ENCODE assay signal across 2 cellular contexts in the genomic region with DNA sequence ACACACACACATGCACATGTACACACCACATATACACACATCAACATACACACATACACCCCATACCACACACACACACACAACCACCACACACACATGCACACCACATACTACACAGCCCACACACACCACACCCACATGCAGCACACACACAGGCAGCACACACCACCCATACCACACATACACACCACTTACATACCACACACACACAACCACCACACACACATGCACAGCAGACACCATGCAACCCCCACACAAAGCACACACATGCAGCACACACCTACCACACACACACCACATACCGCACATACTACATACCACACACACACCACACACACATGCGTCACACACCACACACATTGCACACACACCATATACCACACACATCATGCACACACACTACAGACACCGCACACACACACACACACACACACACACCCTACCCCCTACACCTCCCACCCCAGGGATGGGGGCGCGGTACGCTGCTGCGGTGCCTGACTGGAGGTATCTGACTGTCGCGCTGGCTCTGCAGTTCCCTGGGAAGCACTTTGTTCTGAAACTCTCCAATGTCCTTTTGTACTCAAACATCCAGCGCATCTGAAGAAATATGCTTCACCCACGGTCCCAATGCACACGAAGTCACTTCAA.
A peak's percentile ranks its signal among the peaks of the same experiment; 100 is the strongest.
TF ChIP-seq lines count a peak whose summit lies in the region.

No MANE protein-coding gene starts in this region.

TF ChIP-seq in HEK293T, 16 proteins besides CTCF, POLR2A, EP300 and RAD21:
- no peak for TF ChIP-seq SP1 (IDR thresholded peaks at IDR 0.05)
- no peak for TF ChIP-seq FOXA1 (IDR thresholded peaks at IDR 0.05)
- TF ChIP-seq SUZ12 (IDR thresholded peaks at IDR 0.05) = no peak
- TF ChIP-seq HDGF (IDR thresholded peaks at IDR 0.05; ENCODE audit: borderline replicate concordance) = no peak
- TF ChIP-seq LEF1 (IDR thresholded peaks at IDR 0.05; ENCODE audit: borderline replicate concordance) = no peak
- TF ChIP-seq, protein P1, sequence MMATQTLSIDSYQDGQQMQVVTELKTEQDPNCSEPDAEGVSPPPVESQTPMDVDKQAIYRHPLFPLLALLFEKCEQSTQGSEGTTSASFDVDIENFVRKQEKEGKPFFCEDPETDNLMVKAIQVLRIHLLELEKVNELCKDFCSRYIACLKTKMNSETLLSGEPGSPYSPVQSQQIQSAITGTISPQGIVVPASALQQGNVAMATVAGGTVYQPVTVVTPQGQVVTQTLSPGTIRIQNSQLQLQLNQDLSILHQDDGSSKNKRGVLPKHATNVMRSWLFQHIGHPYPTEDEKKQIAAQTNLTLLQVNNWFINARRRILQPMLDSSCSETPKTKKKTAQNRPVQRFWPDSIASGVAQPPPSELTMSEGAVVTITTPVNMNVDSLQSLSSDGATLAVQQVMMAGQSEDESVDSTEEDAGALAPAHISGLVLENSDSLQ (IDR thresholded peaks at IDR 0.05) = no peak
- TF ChIP-seq TARDBP (IDR thresholded peaks at IDR 0.05) = 0 out of 2 replicates have a peak, but pooled peaks have one; percentile 54
- TF ChIP-seq ELF4 (IDR thresholded peaks at IDR 0.05) = no peak

TF ChIP-seq in HepG2, 621 proteins besides CTCF, POLR2A, EP300 and RAD21:
- TF ChIP-seq, protein P2, sequence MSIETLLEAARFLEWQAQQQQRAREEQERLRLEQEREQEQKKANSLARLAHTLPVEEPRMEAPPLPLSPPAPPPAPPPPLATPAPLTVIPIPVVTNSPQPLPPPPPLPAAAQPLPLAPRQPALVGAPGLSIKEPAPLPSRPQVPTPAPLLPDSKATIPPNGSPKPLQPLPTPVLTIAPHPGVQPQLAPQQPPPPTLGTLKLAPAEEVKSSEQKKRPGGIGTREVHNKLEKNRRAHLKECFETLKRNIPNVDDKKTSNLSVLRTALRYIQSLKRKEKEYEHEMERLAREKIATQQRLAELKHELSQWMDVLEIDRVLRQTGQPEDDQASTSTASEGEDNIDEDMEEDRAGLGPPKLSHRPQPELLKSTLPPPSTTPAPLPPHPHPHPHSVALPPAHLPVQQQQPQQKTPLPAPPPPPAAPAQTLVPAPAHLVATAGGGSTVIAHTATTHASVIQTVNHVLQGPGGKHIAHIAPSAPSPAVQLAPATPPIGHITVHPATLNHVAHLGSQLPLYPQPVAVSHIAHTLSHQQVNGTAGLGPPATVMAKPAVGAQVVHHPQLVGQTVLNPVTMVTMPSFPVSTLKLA (IDR thresholded peaks at IDR 0.05) = peak; percentile 75
- TF ChIP-seq, protein P3, sequence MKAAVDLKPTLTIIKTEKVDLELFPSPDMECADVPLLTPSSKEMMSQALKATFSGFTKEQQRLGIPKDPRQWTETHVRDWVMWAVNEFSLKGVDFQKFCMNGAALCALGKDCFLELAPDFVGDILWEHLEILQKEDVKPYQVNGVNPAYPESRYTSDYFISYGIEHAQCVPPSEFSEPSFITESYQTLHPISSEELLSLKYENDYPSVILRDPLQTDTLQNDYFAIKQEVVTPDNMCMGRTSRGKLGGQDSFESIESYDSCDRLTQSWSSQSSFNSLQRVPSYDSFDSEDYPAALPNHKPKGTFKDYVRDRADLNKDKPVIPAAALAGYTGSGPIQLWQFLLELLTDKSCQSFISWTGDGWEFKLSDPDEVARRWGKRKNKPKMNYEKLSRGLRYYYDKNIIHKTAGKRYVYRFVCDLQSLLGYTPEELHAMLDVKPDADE (CRISPR knock-in tag; IDR thresholded peaks at IDR 0.05) = no peak
- TF ChIP-seq MTF2 (CRISPR knock-in tag; IDR thresholded peaks at IDR 0.05; ENCODE audit: borderline replicate concordance) (no peak), NR2F2 (IDR thresholded peaks at IDR 0.05; ENCODE audit: borderline replicate concordance, low read depth) (no peak), SRSF4 (IDR thresholded peaks at IDR 0.05; ENCODE audit: low read depth, low read length, poor library complexity, severe bottlenecking) (no peak), NPAS2 (CRISPR knock-in tag; IDR thresholded peaks at IDR 0.05; ENCODE audit: borderline replicate concordance) (no peak), ZBTB42 (CRISPR knock-in tag; IDR thresholded peaks at IDR 0.05) (no peak), SOX6 (IDR thresholded peaks at IDR 0.05) (no peak), SOX6 (CRISPR knock-in tag; IDR thresholded peaks at IDR 0.05) (no peak), RBAK (CRISPR knock-in tag; IDR thresholded peaks at IDR 0.05) (no peak), NONO (IDR thresholded peaks at IDR 0.05) (0 out of 2 replicates have a peak, but pooled peaks have one; percentile 65), NONO (CRISPR knock-in tag; conservative IDR thresholded peaks at IDR 0.05) (no peak)
- TF ChIP-seq, protein P4, sequence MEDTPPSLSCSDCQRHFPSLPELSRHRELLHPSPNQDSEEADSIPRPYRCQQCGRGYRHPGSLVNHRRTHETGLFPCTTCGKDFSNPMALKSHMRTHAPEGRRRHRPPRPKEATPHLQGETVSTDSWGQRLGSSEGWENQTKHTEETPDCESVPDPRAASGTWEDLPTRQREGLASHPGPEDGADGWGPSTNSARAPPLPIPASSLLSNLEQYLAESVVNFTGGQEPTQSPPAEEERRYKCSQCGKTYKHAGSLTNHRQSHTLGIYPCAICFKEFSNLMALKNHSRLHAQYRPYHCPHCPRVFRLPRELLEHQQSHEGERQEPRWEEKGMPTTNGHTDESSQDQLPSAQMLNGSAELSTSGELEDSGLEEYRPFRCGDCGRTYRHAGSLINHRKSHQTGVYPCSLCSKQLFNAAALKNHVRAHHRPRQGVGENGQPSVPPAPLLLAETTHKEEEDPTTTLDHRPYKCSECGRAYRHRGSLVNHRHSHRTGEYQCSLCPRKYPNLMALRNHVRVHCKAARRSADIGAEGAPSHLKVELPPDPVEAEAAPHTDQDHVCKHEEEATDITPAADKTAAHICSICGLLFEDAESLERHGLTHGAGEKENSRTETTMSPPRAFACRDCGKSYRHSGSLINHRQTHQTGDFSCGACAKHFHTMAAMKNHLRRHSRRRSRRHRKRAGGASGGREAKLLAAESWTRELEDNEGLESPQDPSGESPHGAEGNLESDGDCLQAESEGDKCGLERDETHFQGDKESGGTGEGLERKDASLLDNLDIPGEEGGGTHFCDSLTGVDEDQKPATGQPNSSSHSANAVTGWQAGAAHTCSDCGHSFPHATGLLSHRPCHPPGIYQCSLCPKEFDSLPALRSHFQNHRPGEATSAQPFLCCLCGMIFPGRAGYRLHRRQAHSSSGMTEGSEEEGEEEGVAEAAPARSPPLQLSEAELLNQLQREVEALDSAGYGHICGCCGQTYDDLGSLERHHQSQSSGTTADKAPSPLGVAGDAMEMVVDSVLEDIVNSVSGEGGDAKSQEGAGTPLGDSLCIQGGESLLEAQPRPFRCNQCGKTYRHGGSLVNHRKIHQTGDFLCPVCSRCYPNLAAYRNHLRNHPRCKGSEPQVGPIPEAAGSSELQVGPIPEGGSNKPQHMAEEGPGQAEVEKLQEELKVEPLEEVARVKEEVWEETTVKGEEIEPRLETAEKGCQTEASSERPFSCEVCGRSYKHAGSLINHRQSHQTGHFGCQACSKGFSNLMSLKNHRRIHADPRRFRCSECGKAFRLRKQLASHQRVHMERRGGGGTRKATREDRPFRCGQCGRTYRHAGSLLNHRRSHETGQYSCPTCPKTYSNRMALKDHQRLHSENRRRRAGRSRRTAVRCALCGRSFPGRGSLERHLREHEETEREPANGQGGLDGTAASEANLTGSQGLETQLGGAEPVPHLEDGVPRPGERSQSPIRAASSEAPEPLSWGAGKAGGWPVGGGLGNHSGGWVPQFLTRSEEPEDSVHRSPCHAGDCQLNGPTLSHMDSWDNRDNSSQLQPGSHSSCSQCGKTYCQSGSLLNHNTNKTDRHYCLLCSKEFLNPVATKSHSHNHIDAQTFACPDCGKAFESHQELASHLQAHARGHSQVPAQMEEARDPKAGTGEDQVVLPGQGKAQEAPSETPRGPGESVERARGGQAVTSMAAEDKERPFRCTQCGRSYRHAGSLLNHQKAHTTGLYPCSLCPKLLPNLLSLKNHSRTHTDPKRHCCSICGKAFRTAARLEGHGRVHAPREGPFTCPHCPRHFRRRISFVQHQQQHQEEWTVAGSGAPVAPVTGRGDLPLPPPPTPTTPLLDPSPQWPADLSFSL (CRISPR knock-in tag; IDR thresholded peaks at IDR 0.05) = 0 out of 2 replicates have a peak, but pooled peaks have one; percentile 17
- TF ChIP-seq, protein P5, sequence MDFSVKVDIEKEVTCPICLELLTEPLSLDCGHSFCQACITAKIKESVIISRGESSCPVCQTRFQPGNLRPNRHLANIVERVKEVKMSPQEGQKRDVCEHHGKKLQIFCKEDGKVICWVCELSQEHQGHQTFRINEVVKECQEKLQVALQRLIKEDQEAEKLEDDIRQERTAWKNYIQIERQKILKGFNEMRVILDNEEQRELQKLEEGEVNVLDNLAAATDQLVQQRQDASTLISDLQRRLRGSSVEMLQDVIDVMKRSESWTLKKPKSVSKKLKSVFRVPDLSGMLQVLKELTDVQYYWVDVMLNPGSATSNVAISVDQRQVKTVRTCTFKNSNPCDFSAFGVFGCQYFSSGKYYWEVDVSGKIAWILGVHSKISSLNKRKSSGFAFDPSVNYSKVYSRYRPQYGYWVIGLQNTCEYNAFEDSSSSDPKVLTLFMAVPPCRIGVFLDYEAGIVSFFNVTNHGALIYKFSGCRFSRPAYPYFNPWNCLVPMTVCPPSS (IDR thresholded peaks at IDR 0.05) = 0 out of 2 replicates have a peak, but pooled peaks have one; percentile 37
